11 cellular contexts compared by ENCODE assay signal in the genomic region with DNA sequence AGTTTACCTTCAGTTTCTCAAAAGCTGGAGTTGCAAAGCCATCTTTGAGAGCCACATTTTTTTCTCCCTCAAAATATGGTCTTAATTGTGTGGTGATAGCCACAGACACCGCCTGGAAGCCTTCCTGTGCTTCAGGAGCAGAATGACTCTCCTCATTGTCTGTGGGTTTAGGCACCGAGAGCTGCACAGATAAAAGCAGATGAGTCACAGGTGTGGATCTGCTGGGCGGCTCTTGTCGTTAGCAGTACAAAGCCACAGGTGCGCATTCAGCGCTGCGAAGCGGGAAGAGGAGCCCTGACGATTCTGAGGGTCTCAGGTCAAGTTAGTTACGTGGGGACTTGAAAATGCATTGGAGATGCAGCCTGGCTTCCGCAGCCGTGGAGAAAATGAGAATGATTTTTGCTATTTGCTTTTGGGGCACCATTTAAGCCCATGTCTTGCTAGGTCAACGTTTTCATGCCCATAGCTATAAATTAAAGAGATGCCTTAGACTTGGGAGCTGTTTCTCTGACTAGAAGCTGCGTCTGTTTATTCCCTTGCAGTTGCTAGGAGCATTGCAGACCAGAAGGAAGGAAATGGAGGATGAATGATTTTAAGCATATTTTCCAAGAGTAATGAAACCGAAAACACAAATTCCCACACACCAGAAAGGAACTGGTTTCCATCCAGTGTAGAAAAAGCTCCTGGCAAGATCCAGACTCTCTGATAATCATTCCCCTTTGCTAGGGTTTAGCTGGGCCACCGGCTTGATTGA. TPM values are rescaled to one million over a fixed set of nuclear protein-coding genes. Genes with fewer than 3 reads are reported as not detected.
DNase-seq lines count a peak whose midpoint lies in the region; ATAC-seq and TF ChIP-seq lines count a peak whose summit lies in the region.
"Had no signal": no experiment of that assay in that cellular context is flagged by ENCODE, and none has a peak within 500 bp of the region (broad histone marks: within the 10 kb centered on the region; RNA-seq: fewer than 3 reads in every experiment).

No MANE protein-coding gene starts in this region.

- POLR2A ChIA-PET in activated CD4-positive, alpha-beta T cell treated with anti-CD3 and anti-CD28 coated beads, Interleukin-2, amount 10 ng/mL, durations not matched to agents 7 days and 5 days (lab: Charles Lee) = interaction anchor here (0.7 kb wide), 1 partner anchor 445 kb away, joined by 3 read pairs; no protein-coding TSS in a partner anchor

- TF ChIP-seq CTCF in foreskin keratinocyte (conservative IDR thresholded peaks at IDR 0.05) (no peak), prostate gland (IDR thresholded peaks at IDR 0.05) (no peak), vagina (IDR thresholded peaks at IDR 0.05) (no peak)

- CTCF ChIA-PET in activated CD4-positive, alpha-beta T cell treated with anti-CD3 and anti-CD28 coated beads, Interleukin-2, amount 10 ng/mL, durations not matched to agents 7 days and 5 days (lab: Charles Lee) = interaction anchor here (0.8 to 1.9 kb wide), 3 partner anchors 10 to 13 kb away, joined by 3 to 11 read pairs (median 7); no protein-coding TSS in a partner anchor

- H3K4me1 Mint-ChIP-seq in activated CD4-positive, alpha-beta T cell treated with anti-CD3 and anti-CD28 coated beads, Interleukin-2, amount 10 ng/mL, durations not matched to agents 7 days and 5 days = peaks cover 11% of the 10 kb centered on the region
- H3K4me1 Mint-ChIP-seq: activated B cell treated with CpG ODN at 0.5 μM for 24 hours had no signal

- H3K9me3 ChIP-seq in prostate gland = no peaks in the 10 kb centered on the region
- no peaks in the 10 kb centered on the region for H3K9me3 ChIP-seq in vagina

- no peak overlapping the region for H3K27ac ChIP-seq in foreskin keratinocyte
- no peak overlapping the region for H3K27ac ChIP-seq in prostate gland
- no peak overlapping the region for H3K27ac ChIP-seq in vagina

- ATAC-seq in foreskin keratinocyte (peak; percentile 95), HG03469 (IDR thresholded peaks at IDR 0.05; ENCODE audit: unreplicated experiment) (no peak)

- H3K27ac Mint-ChIP-seq in activated CD4-positive, alpha-beta T cell treated with anti-CD3 and anti-CD28 coated beads, Interleukin-2, amount 10 ng/mL, durations not matched to agents 7 days and 5 days = no peak overlapping the region
- H3K27ac Mint-ChIP-seq: activated B cell treated with CpG ODN at 0.5 μM for 24 hours had no signal

- no peaks in the 10 kb centered on the region for H3K36me3 Mint-ChIP-seq in activated CD4-positive, alpha-beta T cell treated with anti-CD3 and anti-CD28 coated beads, Interleukin-2, amount 10 ng/mL, durations not matched to agents 7 days and 5 days (ENCODE audit: low read depth)

- 79% methylated on average over 16 of the region's 16 CpGs for WGBS in prostate gland

- no peak overlapping the region for H3K4me3 Mint-ChIP-seq in activated CD4-positive, alpha-beta T cell treated with anti-CD3 and anti-CD28 coated beads, Interleukin-2, amount 10 ng/mL, durations not matched to agents 7 days and 5 days
- H3K4me3 Mint-ChIP-seq: activated B cell treated with CpG ODN at 0.5 μM for 24 hours had no signal

- H3K36me3 ChIP-seq in H7 (replicated peaks; ENCODE audit: control insufficient read depth, insufficient read depth, low read length) (no peaks in the 10 kb centered on the region), prostate gland (no peaks in the 10 kb centered on the region), vagina (no peaks in the 10 kb centered on the region)

- peaks cover under 1% of the 10 kb centered on the region for H3K9me3 Mint-ChIP-seq in activated CD4-positive, alpha-beta T cell treated with anti-CD3 and anti-CD28 coated beads, Interleukin-2, amount 10 ng/mL, durations not matched to agents 7 days and 5 days
- H3K9me3 Mint-ChIP-seq: activated B cell treated with CpG ODN at 0.5 μM for 24 hours had no signal

- no peaks in the 10 kb centered on the region for H3K27me3 ChIP-seq in H7 (ENCODE audit: control insufficient read depth, insufficient read depth, low read length)
- H3K27me3 ChIP-seq in foreskin keratinocyte = peaks cover 21% of the 10 kb centered on the region
- no peaks in the 10 kb centered on the region for H3K27me3 ChIP-seq in prostate gland (replicated peaks; ENCODE audit: insufficient read depth)
- no peaks in the 10 kb centered on the region for H3K27me3 ChIP-seq in vagina

- DNase-seq in H7 (peak; percentile 50), foreskin keratinocyte (peak in 1 of 2 donors; percentile 69), prostate gland (ENCODE audit: low spot score) (no peak), vagina (ENCODE audit: extremely low spot score in 2 of 2) (no peak), NCI-H2171 (lab: John Stamatoyannopoulos, UW) (no peak)
- DNase-seq in activated CD4-positive, alpha-beta T cell treated with anti-CD3 and anti-CD28 coated beads, Interleukin-2, amount 10 ng/mL, durations not matched to agents 7 days and 5 days = peak; percentile 24
- DNase-seq in stimulated activated CD4-positive, alpha-beta T cell treated with anti-CD3 and anti-CD28 coated beads, Interleukin-2, amount 100 ng/mL, for 24 hours = peak; percentile 25 to 48
- DNase-seq: activated B cell treated with CpG ODN at 0.5 μM for 24 hours; Calu3; central memory CD4-positive, alpha-beta T cell had no signal

- H3K27me3 Mint-ChIP-seq in activated CD4-positive, alpha-beta T cell treated with anti-CD3 and anti-CD28 coated beads, Interleukin-2, amount 10 ng/mL, durations not matched to agents 7 days and 5 days = peaks cover 31% of the 10 kb centered on the region
- H3K27me3 Mint-ChIP-seq: activated B cell treated with CpG ODN at 0.5 μM for 24 hours had no signal

- H3K4me1 ChIP-seq in foreskin keratinocyte = peaks cover 6% of the 10 kb centered on the region
- no peaks in the 10 kb centered on the region for H3K4me1 ChIP-seq in prostate gland (replicated peaks)
- peaks cover 17% of the 10 kb centered on the region for H3K4me1 ChIP-seq in vagina

- H3K4me3 ChIP-seq in H7 (ENCODE audit: insufficient read depth, low read depth, low read length) (no peak overlapping the region), prostate gland (no peak overlapping the region), vagina (no peak overlapping the region)

- intact Hi-C loops in prostate gland (cut with DNase I) (no loop called here), vagina (cut with DNase I) (no loop called here)

- TF ChIP-seq POLR2A in prostate gland (IDR thresholded peaks at IDR 0.05) = no peak
- no peak for TF ChIP-seq POLR2A in vagina (IDR thresholded peaks at IDR 0.05)

RNA-seq across cellular contexts. Expression of a gene that starts 51.5 kb away (rescaled TPM):
- 6.2 and 11.9 TPM in 2 replicates for total RNA-seq in H7 (2014; rRNA removed; shearing (Covaris generic))
- 1 to 10 TPM; 2.9 to 3.5 TPM for total RNA-seq in activated CD4-positive, alpha-beta T cell treated with anti-CD3 and anti-CD28 coated beads, Interleukin-2, amount 10 ng/mL, durations not matched to agents 7 days and 5 days
- 6.3 and 6.4 TPM in 2 replicates for total RNA-seq in foreskin keratinocyte
- polyA plus RNA-seq in foreskin keratinocyte = 2.5 and 3.0 TPM in 2 replicates
- 10 to 100 TPM; 23.3 to 24.8 TPM for total RNA-seq in prostate gland
- total RNA-seq in vagina = 19.4 TPM

Comparison
In these comparisons a context has a peak if more than half of its experiments do, and no peak if none do; other contexts are left out.
1. DNase-seq: peak in H7 (single experiment), activated CD4-positive, alpha-beta T cell treated with anti-CD3 and anti-CD28 coated beads, Interleukin-2, amount 10 ng/mL, durations not matched to agents 7 days and 5 days (single experiment) and stimulated activated CD4-positive, alpha-beta T cell treated with anti-CD3 and anti-CD28 coated beads, Interleukin-2, amount 100 ng/mL, for 24 hours (2 of 2); none in prostate gland (single experiment), vagina (0 of 2) and NCI-H2171 (single experiment).